In genomic region chrY:6928265-6928664, GRCh38 we compare ENCODE assay signal across 38 cellular contexts. TPM values are rescaled to one million over a fixed set of nuclear protein-coding genes. Genes with fewer than 3 reads are reported as not detected.
"Had no signal": no experiment of that assay in that cellular context is flagged by ENCODE, and none has a peak within 500 bp of the region (broad histone marks: within the 10 kb centered on the region; RNA-seq: fewer than 3 reads in every experiment).

No MANE protein-coding gene starts in this region.

- DNase-seq: Karpas-422, Kasumi-1, MM.1S, MV-4-11, NCI-H1048, NCI-H1092, NCI-H1092 treated with DMSO at 0.1 percent for 48 hours, NCI-H1105, NCI-H1105 treated with DMSO at 0.1 percent for 48 hours, NCI-H1417, NCI-H1417 treated with DMSO at 0.1 percent for 48 hours, NCI-H1436, NCI-H1436 treated with DMSO at 0.1 percent for 48 hours, NCI-H146, NCI-H1694, NCI-H1694 treated with DMSO at 0.1 percent for 48 hours, NCI-H187, NCI-H187 treated with DMSO at 0.1 percent for 48 hours, NCI-H1930, NCI-H2029, NCI-H2029 treated with DMSO at 0.1 percent for 48 hours, NCI-H2081, NCI-H2081 treated with DMSO at 0.1 percent for 48 hours, NCI-H2107, NCI-H2171, NCI-H2171 treated with DMSO at 0.1 percent for 48 hours, NCI-H2227 treated with DMSO at 0.1 percent for 48 hours, NCI-H226, NCI-H345, NCI-H446, NCI-H446 treated with DMSO at 0.1 percent for 48 hours, NCI-H510A, NCI-H510A treated with DMSO at 0.1 percent for 48 hours had no signal

- H3K4me2 ChIP-seq: KMS-11 had no signal

- H3K27ac ChIP-seq: KMS-11 had no signal

RNA-seq across cellular contexts. Expression of gene AMELY, which starts 16.7 kb away (rescaled TPM):
- total RNA-seq: LHCN-M2, M059J, MCF 10A, NCI-H460 had no signal

RNA-seq across cellular contexts. Expression of gene TBL1Y, which starts 17.8 kb away (rescaled TPM):
- total RNA-seq: LHCN-M2, M059J, MCF 10A had no signal
